In the genomic region with DNA sequence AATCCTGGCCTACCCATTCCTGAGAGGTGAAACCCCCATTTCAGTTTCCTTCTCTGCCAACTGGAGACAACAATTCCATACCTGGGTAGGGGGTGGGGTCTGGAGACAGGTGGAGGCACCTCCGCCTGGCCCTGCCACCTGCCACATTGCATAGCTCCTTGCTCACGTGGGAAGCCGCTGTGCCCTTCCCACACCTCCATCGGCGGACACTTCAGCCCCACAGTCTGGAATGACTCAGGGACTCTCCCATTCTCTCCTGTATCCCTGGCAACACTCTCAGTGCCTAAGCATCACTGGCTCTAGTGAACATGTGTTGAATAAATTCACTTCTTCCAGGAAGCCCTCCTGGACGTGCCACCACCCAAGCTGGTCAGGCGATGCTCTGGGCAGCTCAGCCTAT, we compare ENCODE assay signal across 31 cellular contexts. TPM values are rescaled to one million over a fixed set of nuclear protein-coding genes. Genes with fewer than 3 reads are reported as not detected.
"Had no signal": no experiment of that assay in that cellular context is flagged by ENCODE, and none has a peak within 500 bp of the region (broad histone marks: within the 10 kb centered on the region; RNA-seq: fewer than 3 reads in every experiment).

No MANE protein-coding gene starts in this region.

- DNase-seq: activated CD4-positive, alpha-beta T cell treated with anti-CD3 and anti-CD28 coated beads for 36 hours; activated CD4-positive, CD25-positive, alpha-beta regulatory T cell; activated CD8-positive, alpha-beta memory T cell treated with anti-CD3 and anti-CD28 coated beads, Interleukin-2, amount 50 U/mL, for 48 hours; activated gamma-delta T cell; activated naive CD4-positive, alpha-beta T cell treated with anti-CD3 and anti-CD28 coated beads, Interleukin-2, amount 10 ng/mL, durations not matched to agents 7 days and 5 days; activated naive CD8-positive, alpha-beta T cell treated with anti-CD3 and anti-CD28 coated beads, Interleukin-2, amount 50 U/mL, for 24 hours; activated T-cell treated with anti-CD3 and anti-CD28 coated beads, Interleukin-2, amount 50 U/mL, for 24 hours; amygdala; dermis blood vessel endothelial cell; effector CD8-positive, alpha-beta T cell; gastrocnemius medialis; glutamatergic neuron; left lung; mesendoderm; right lobe of liver; stimulated activated CD4-positive, alpha-beta T cell treated with anti-CD3 and anti-CD28 coated beads, Interleukin-4, amount 100 ng/mL, for 1 hour; stimulated activated naive CD8-positive, alpha-beta T cell treated with anti-CD3 and anti-CD28 coated beads, Interleukin-15, Interleukin-2, amounts not matched to agents 100 U/mL and 50 U/mL, for 24 hours; trophoblast cell; uterus had no signal

- H3K36me3 ChIP-seq: gastrocnemius medialis, left lung, right lobe of liver, thoracic aorta, uterus had no signal

- H3K4me3 ChIP-seq: gastrocnemius medialis, left lung, lung, right lobe of liver, thoracic aorta, uterus had no signal

- H3K9me3 ChIP-seq: gastrocnemius medialis, left lung, right lobe of liver, thoracic aorta, uterus had no signal

- H3K27ac ChIP-seq: gastrocnemius medialis, left lung, right lobe of liver, thoracic aorta had no signal

- ATAC-seq: activated CD4-positive, alpha-beta T cell treated with anti-CD3 and anti-CD28 coated beads for 36 hours; activated naive CD8-positive, alpha-beta T cell treated with anti-CD3 and anti-CD28 coated beads, Interleukin-2, amount 50 U/mL, for 24 hours; gastrocnemius medialis; left lung; natural killer cell treated with Interleukin-12 subunit alpha and Interleukin-12 subunit beta and Interleukin-15 and Interleukin-18, amount 100 ng/mL, for 72 hours; right lobe of liver; stimulated activated naive CD8-positive, alpha-beta T cell treated with anti-CD3 and anti-CD28 coated beads, Interleukin-15, Interleukin-2, amounts not matched to agents 100 U/mL and 50 U/mL, for 24 hours had no signal

- H3K27me3 ChIP-seq: right lobe of liver, uterus had no signal

- H3K4me1 ChIP-seq: gastrocnemius medialis, left lung, right lobe of liver had no signal

- FAIRE-seq: bronchial epithelial cell, colon, endometrium, islet of Langerhans had no signal

RNA-seq across cellular contexts. Expression of a gene that starts 21.7 kb away (rescaled TPM):
- total RNA-seq: epithelial cell of proximal tubule; mononuclear cell; natural killer cell treated with Interleukin-12 subunit alpha and Interleukin-12 subunit beta and Interleukin-15 and Interleukin-18, amount 100 ng/mL, for 72 hours; osteocyte; skeletal muscle tissue; T-helper 1 cell treated with Interleukin-12 subunit alpha and Interleukin-12 subunit beta and Interleukin-4 antibody, amounts not matched to agents 30 ng/mL and 1 ng/mL, for 36 hours had no signal
